ENCODE assay signal across 18 cellular contexts in genomic region chr9:20320921-20321320, GRCh38.
DNase-seq lines count a peak whose midpoint lies in the region; ATAC-seq, FAIRE-seq and TF ChIP-seq lines count a peak whose summit lies in the region.
"Had no signal": no experiment of that assay in that cellular context is flagged by ENCODE, and none has a peak within 500 bp of the region (broad histone marks: within the 10 kb centered on the region; RNA-seq: fewer than 3 reads in every experiment).

No MANE protein-coding gene starts in this region.

- H3K4me3 ChIP-seq in esophagus squamous epithelium (no peak overlapping the region), thyroid gland (replicated peaks in 1 of 3) (no peak overlapping the region), Caco-2 (ENCODE audit: low read depth, low read length) (no peak overlapping the region)
- H3K4me3 ChIP-seq: coronary artery had no signal

- peaks cover 12% of the 10 kb centered on the region for H3K36me3 Mint-ChIP-seq in activated CD8-positive, alpha-beta memory T cell treated with anti-CD3 and anti-CD28 coated beads, Interleukin-2, amount 10 ng/mL, durations not matched to agents 7 days and 5 days
- H3K36me3 Mint-ChIP-seq in activated CD4-positive, alpha-beta memory T cell treated with anti-CD3 and anti-CD28 coated beads, Interleukin-2, amount 10 ng/mL, durations not matched to agents 7 days and 5 days (ENCODE audit: low read depth) = peaks cover 16% of the 10 kb centered on the region
- H3K36me3 Mint-ChIP-seq in Caco-2 (ENCODE audit: insufficient read depth, unreplicated experiment) = no peaks in the 10 kb centered on the region

- peaks cover 2% of the 10 kb centered on the region for H3K9me3 Mint-ChIP-seq in activated CD8-positive, alpha-beta memory T cell treated with anti-CD3 and anti-CD28 coated beads, Interleukin-2, amount 10 ng/mL, durations not matched to agents 7 days and 5 days (ENCODE audit: low read depth)
- H3K9me3 Mint-ChIP-seq in activated CD4-positive, alpha-beta memory T cell treated with anti-CD3 and anti-CD28 coated beads, Interleukin-2, amount 10 ng/mL, durations not matched to agents 7 days and 5 days = peaks cover 13% of the 10 kb centered on the region
- no peaks in the 10 kb centered on the region for H3K9me3 Mint-ChIP-seq in Caco-2 (ENCODE audit: unreplicated experiment)
- H3K9me3 Mint-ChIP-seq: nephron had no signal

- TF ChIP-seq CTCF in esophagus squamous epithelium (IDR thresholded peaks at IDR 0.05) = no peak
- TF ChIP-seq CTCF in thyroid gland (IDR thresholded peaks at IDR 0.05) = no peak
- TF ChIP-seq CTCF in Caco-2 (IDR thresholded peaks at IDR 0.05; ENCODE audit: insufficient read depth in 1 of 2, low read depth in 1 of 2, low read length in 1 of 2, severe bottlenecking in 1 of 2, unreplicated experiment in 1 of 2) = no peak
- no peak for TF ChIP-seq CTCF in D721Med (IDR thresholded peaks at IDR 0.05; ENCODE audit: insufficient read depth, missing control alignments)

- TF ChIP-seq POLR2A in esophagus squamous epithelium (IDR thresholded peaks at IDR 0.05) (no peak), thyroid gland (IDR thresholded peaks at IDR 0.05) (no peak)

- H3K4me1 ChIP-seq in esophagus squamous epithelium = peaks cover 0 to 43% (median 31%) of the 10 kb centered on the region in 3 donors
- peaks cover 15 to 32% of the 10 kb centered on the region in 2 donors for H3K4me1 ChIP-seq in thyroid gland
- H3K4me1 ChIP-seq in Caco-2 = no peaks in the 10 kb centered on the region

- H3K27ac ChIP-seq in esophagus squamous epithelium (peak overlapping the region in 3 of 4 donors; percentile 26 to 64 (median 32)), thyroid gland (peak overlapping the region in 2 of 3 donors; percentile 15 to 32)
- H3K27ac ChIP-seq: coronary artery had no signal

- peaks cover 55% of the 10 kb centered on the region for H3K4me1 Mint-ChIP-seq in activated CD8-positive, alpha-beta memory T cell treated with anti-CD3 and anti-CD28 coated beads, Interleukin-2, amount 10 ng/mL, durations not matched to agents 7 days and 5 days
- H3K4me1 Mint-ChIP-seq in activated CD4-positive, alpha-beta memory T cell treated with anti-CD3 and anti-CD28 coated beads, Interleukin-2, amount 10 ng/mL, durations not matched to agents 7 days and 5 days = peaks cover 67% of the 10 kb centered on the region
- H3K4me1 Mint-ChIP-seq in Caco-2 (ENCODE audit: low read depth, unreplicated experiment) = no peaks in the 10 kb centered on the region

- FAIRE-seq in D721Med (lab: Jason Lieb, UNC) = no peak
- FAIRE-seq: TTC549 had no signal

- no peak overlapping the region for H3K4me3 Mint-ChIP-seq in activated CD8-positive, alpha-beta memory T cell treated with anti-CD3 and anti-CD28 coated beads, Interleukin-2, amount 10 ng/mL, durations not matched to agents 7 days and 5 days
- no peak overlapping the region for H3K4me3 Mint-ChIP-seq in activated CD4-positive, alpha-beta memory T cell treated with anti-CD3 and anti-CD28 coated beads, Interleukin-2, amount 10 ng/mL, durations not matched to agents 7 days and 5 days
- no peak overlapping the region for H3K4me3 Mint-ChIP-seq in Caco-2 (ENCODE audit: unreplicated experiment)
- H3K4me3 Mint-ChIP-seq: nephron had no signal

- H3K9me3 ChIP-seq in esophagus squamous epithelium (no peaks in the 10 kb centered on the region), thyroid gland (no peaks in the 10 kb centered on the region), Caco-2 (no peaks in the 10 kb centered on the region)

- H3K36me3 ChIP-seq in esophagus squamous epithelium (no peaks in the 10 kb centered on the region), thyroid gland (no peaks in the 10 kb centered on the region), Caco-2 (ENCODE audit: control insufficient read depth, insufficient read depth, low read length) (no peaks in the 10 kb centered on the region)

- no peak for DNase-seq in activated CD8-positive, alpha-beta memory T cell treated with anti-CD3 and anti-CD28 coated beads, Interleukin-2, amount 10 ng/mL, durations not matched to agents 7 days and 5 days
- no peak for DNase-seq in activated CD8-positive, alpha-beta memory T cell treated with anti-CD3 and anti-CD28 coated beads, Interleukin-2, amount 50 U/mL, for 48 hours
- no peak for DNase-seq in activated CD4-positive, alpha-beta memory T cell treated with anti-CD3 and anti-CD28 coated beads, Interleukin-2, amount 10 ng/mL, durations not matched to agents 7 days and 5 days
- DNase-seq in esophagus squamous epithelium (lab: John Stamatoyannopoulos, UW) (no peak), thyroid gland (peak; percentile 33 to 45), Caco-2 (no peak), D721Med (ENCODE audit: insufficient read length, low spot score) (no peak), NAMALWA (ENCODE audit: low spot score) (no peak)
- DNase-seq: amygdala; COR-L47; GF-D8; NCI-H2029 treated with DMSO at 0.1 percent for 48 hours; right cardiac atrium; stimulated activated CD4-positive, alpha-beta T cell treated with anti-CD3 and anti-CD28 coated beads, Interleukin-2, amount 100 ng/mL, for 48 hours had no signal

- POLR2A ChIA-PET in activated CD4-positive, alpha-beta memory T cell treated with anti-CD3 and anti-CD28 coated beads, Interleukin-2, amount 10 ng/mL, durations not matched to agents 7 days and 5 days (lab: Charles Lee) = interaction anchor here (1.1 to 4.3 kb wide), 10 partner anchors 10 to 710 kb away, joined by 3 to 28 read pairs (median 6); partner anchors contain the start of genes FOCAD and MLLT3
- POLR2A ChIA-PET in Caco-2 (lab: Charles Lee) = no interaction called here

- ATAC-seq in activated CD8-positive, alpha-beta memory T cell treated with anti-CD3 and anti-CD28 coated beads, Interleukin-2, amount 10 ng/mL, durations not matched to agents 7 days and 5 days = no peak
- ATAC-seq: left lobe of liver, right cardiac atrium had no signal

- H3K27me3 ChIP-seq in esophagus squamous epithelium (no peaks in the 10 kb centered on the region), thyroid gland (no peaks in the 10 kb centered on the region), Caco-2 (replicated peaks; ENCODE audit: control insufficient read depth, insufficient read depth, low read length) (no peaks in the 10 kb centered on the region)

- no TSS peak for BruUV-seq in Caco-2 (replicated peaks; lab: Mats Ljungman, UMichigan)

- peak overlapping the region; percentile 68 for H3K27ac Mint-ChIP-seq in activated CD8-positive, alpha-beta memory T cell treated with anti-CD3 and anti-CD28 coated beads, Interleukin-2, amount 10 ng/mL, durations not matched to agents 7 days and 5 days
- peak overlapping the region; percentile 81 for H3K27ac Mint-ChIP-seq in activated CD4-positive, alpha-beta memory T cell treated with anti-CD3 and anti-CD28 coated beads, Interleukin-2, amount 10 ng/mL, durations not matched to agents 7 days and 5 days
- H3K27ac Mint-ChIP-seq in Caco-2 (ENCODE audit: unreplicated experiment) = no peak overlapping the region

- no peaks in the 10 kb centered on the region for H3K27me3 Mint-ChIP-seq in activated CD8-positive, alpha-beta memory T cell treated with anti-CD3 and anti-CD28 coated beads, Interleukin-2, amount 10 ng/mL, durations not matched to agents 7 days and 5 days
- no peaks in the 10 kb centered on the region for H3K27me3 Mint-ChIP-seq in activated CD4-positive, alpha-beta memory T cell treated with anti-CD3 and anti-CD28 coated beads, Interleukin-2, amount 10 ng/mL, durations not matched to agents 7 days and 5 days
- no peaks in the 10 kb centered on the region for H3K27me3 Mint-ChIP-seq in Caco-2 (ENCODE audit: insufficient read depth, unreplicated experiment)

- WGBS in esophagus squamous epithelium, 2 donors = 38 to 45% methylated on average over 2 of the region's 2 CpGs
- WGBS in thyroid gland, 2 donors = 50 to 56% methylated on average over 2 of the region's 2 CpGs

- intact Hi-C loops in esophagus squamous epithelium (cut with DNase I) (no loop called here), thyroid gland (cut with DNase I) (no loop called here), Caco-2 (cut with micrococcal nuclease; ENCODE audit: unreplicated experiment) (no loop called here)

- CTCF ChIA-PET in activated CD8-positive, alpha-beta memory T cell treated with anti-CD3 and anti-CD28 coated beads, Interleukin-2, amount 10 ng/mL, durations not matched to agents 7 days and 5 days (lab: Charles Lee) = interaction anchor here (0.6 to 2.2 kb wide), 5 partner anchors 20 to 374 kb away, joined by 3 to 9 read pairs (median 3); partner anchors contain the start of gene MLLT3
- CTCF ChIA-PET in activated CD4-positive, alpha-beta memory T cell treated with anti-CD3 and anti-CD28 coated beads, Interleukin-2, amount 10 ng/mL, durations not matched to agents 7 days and 5 days (lab: Charles Lee) = interaction anchor here (0.9 to 3.3 kb wide), 3 partner anchors 12 to 856 kb away, joined by 3 to 14 read pairs (median 3); no protein-coding TSS in a partner anchor
- CTCF ChIA-PET in Caco-2 (lab: Charles Lee) = no interaction called here

Comparison
In these comparisons a context has a peak if more than half of its experiments do, and no peak if none do; other contexts are left out.
1. DNase-seq: peak in thyroid gland (2 of 2); none in activated CD8-positive, alpha-beta memory T cell treated with anti-CD3 and anti-CD28 coated beads, Interleukin-2, amount 10 ng/mL, durations not matched to agents 7 days and 5 days (single experiment), activated CD8-positive, alpha-beta memory T cell treated with anti-CD3 and anti-CD28 coated beads, Interleukin-2, amount 50 U/mL, for 48 hours (single experiment), activated CD4-positive, alpha-beta memory T cell treated with anti-CD3 and anti-CD28 coated beads, Interleukin-2, amount 10 ng/mL, durations not matched to agents 7 days and 5 days (single experiment), esophagus squamous epithelium (single experiment), Caco-2 (0 of 2), D721Med (single experiment) and NAMALWA (single experiment).